In the genomic region with DNA sequence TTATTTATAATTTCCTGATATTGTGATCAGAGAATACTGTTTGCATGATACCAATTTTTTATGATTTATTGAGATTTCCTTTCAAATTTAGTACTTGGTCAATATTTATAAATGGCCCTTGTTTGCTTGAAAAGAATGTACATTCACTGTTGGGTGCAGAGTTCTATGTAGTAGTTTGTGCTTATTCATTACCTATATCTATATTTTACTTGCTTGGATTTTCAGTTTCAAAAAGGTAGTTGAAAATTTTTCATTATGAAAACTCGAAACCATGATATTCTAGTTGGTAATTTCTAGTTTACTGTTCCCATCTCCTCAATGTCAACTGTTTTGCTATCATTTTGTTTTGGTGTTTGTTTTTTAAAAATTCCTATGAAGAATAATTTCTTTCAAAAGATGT, we compare ENCODE assay signal across 19 cellular contexts.
DNase-seq lines count a peak whose midpoint lies in the region; ATAC-seq and TF ChIP-seq lines count a peak whose summit lies in the region.
"Had no signal": no experiment of that assay in that cellular context is flagged by ENCODE, and none has a peak within 500 bp of the region (broad histone marks: within the 10 kb centered on the region; RNA-seq: fewer than 3 reads in every experiment).

No MANE protein-coding gene starts in this region.

- intact Hi-C loops in testis (cut with DNase I; ENCODE audit: low total_unique reads): no loop called here

- 94 to 100% methylated on average over 1 of the region's 1 CpG for WGBS in testis, 2 donors

- no peaks in the 10 kb centered on the region for H3K36me3 ChIP-seq in testis (ENCODE audit: low read depth, missing control alignments)
- H3K36me3 ChIP-seq: MG63 had no signal

- no peak for DNase-seq in testis
- no peak for DNase-seq in DMS153 (lab: John Stamatoyannopoulos, UW)
- no peak for DNase-seq in amygdala (lab: John Stamatoyannopoulos, UW)
- DNase-seq: AML-193, DMS79 treated with DMSO at 0.1 percent for 48 hours, Kasumi-1, MG63, NCI-H1092 treated with DMSO at 0.1 percent for 48 hours, NCI-H2081, NCI-H2171 treated with DMSO at 0.1 percent for 48 hours, NCI-H446, NCI-H69, T-cell had no signal

- no peaks in the 10 kb centered on the region for H3K4me1 ChIP-seq in testis

- no peak overlapping the region for H3K4me3 ChIP-seq in testis
- H3K4me3 ChIP-seq: MG63, SK-N-MC had no signal

- TF ChIP-seq POLR2A in testis (IDR thresholded peaks at IDR 0.05): no peak

- H3K27ac ChIP-seq in testis: no peak overlapping the region
- H3K27ac ChIP-seq: SK-N-MC had no signal

- no peaks in the 10 kb centered on the region for H3K27me3 ChIP-seq in testis
- H3K27me3 ChIP-seq: MG63 had no signal

- peak; percentile 48 for ATAC-seq in GM18867 (IDR thresholded peaks at IDR 0.05; ENCODE audit: unreplicated experiment)
- peak; percentile 63 for ATAC-seq in GM21390 (IDR thresholded peaks at IDR 0.05; ENCODE audit: unreplicated experiment)
- ATAC-seq in HG02973 (IDR thresholded peaks at IDR 0.05; ENCODE audit: unreplicated experiment): peak; percentile 50
- ATAC-seq in GM19463 (IDR thresholded peaks at IDR 0.05; ENCODE audit: unreplicated experiment): no peak
- ATAC-seq: Panc1, T-cell had no signal

- no peak for TF ChIP-seq CTCF in testis (IDR thresholded peaks at IDR 0.05)

- no peaks in the 10 kb centered on the region for H3K9me3 ChIP-seq in testis
- H3K9me3 ChIP-seq: MG63 had no signal
